ENCODE assay signal across 8 cellular contexts in the genomic region with DNA sequence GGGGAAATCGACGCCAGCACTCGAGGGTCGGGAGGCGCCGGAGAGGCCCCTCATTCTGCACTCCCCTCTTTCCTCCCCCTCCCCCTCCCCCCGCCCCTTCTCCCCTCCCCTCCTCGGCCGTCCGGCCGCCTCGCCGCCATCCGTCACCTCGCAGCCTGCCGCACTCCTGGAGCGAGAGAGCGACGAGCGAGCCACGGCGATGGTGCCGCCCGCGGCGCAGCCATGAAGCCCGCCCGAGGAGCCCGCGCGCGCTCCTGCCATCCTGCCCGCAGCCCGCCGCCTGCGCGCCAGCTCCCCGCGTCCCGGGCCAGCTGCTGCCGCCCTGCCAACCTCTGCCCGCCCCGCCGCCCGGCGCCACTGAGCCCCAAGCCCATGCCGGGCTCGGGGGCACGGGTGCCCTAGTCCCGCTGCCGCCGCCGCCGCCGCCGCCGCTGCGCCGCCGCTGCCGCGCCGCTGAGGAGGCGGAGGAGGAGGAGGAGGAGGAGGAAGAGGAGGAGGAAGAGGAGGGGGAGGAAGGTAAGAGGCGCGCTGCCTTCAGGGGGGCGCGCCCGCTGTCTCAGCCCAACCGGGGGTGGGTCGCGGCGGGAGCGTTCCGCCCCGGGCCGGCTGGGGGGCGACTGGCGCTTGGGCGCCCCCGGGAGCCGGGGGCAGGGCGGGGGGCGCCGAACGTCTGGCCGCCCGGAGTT. TPM values are rescaled to one million over a fixed set of nuclear protein-coding genes. Genes with fewer than 3 reads are reported as not detected.
A peak's percentile ranks its signal among the peaks of the same experiment; 100 is the strongest.
DNase-seq lines count a peak whose midpoint lies in the region; ATAC-seq and TF ChIP-seq lines count a peak whose summit lies in the region.

A gene (plus strand): TSS at position 163 of the 686 bp plus-strand sequence. CDS start 76,937 bp downstream, outside the sequence.

- intact Hi-C loops in activated naive CD4-positive, alpha-beta T cell treated with anti-CD3 and anti-CD28 coated beads for 36 hours (cut with micrococcal nuclease): loop anchor here (2.0 to 10.0 kb wide), 5 partner anchors 17 to 965 kb away; a partner anchor contains a TSS

- no peak within 1 kb of the TSS for H3K27ac ChIP-seq in upper lobe of left lung

- no peak for ATAC-seq in activated naive CD8-positive, alpha-beta T cell treated with anti-CD3 and anti-CD28 coated beads, Interleukin-2, amount 50 U/mL, for 24 hours
- ATAC-seq in upper lobe of left lung (ENCODE audit: low FRiP score in 2 of 2) (no peak), HG02885 (IDR thresholded peaks at IDR 0.05; ENCODE audit: poor library complexity, unreplicated experiment) (no peak), GM19328 (IDR thresholded peaks at IDR 0.05; ENCODE audit: unreplicated experiment) (no peak)

- DNase-seq in activated naive CD4-positive, alpha-beta T cell treated with anti-CD3 and anti-CD28 coated beads for 36 hours: no peak
- no peak for DNase-seq in activated naive CD4-positive, alpha-beta T cell treated with anti-CD3 and anti-CD28 coated beads, Interleukin-2, amount 50 U/mL, for 16 hours
- no peak for DNase-seq in activated naive CD8-positive, alpha-beta T cell treated with anti-CD3 and anti-CD28 coated beads, Interleukin-2, amount 50 U/mL, for 24 hours
- DNase-seq in left kidney (ENCODE audit: low read depth, low spot score) (peak; percentile 49), upper lobe of left lung (peak in 1 of 2 donors; percentile 70), NCI-H1694 treated with DMSO at 0.1 percent for 48 hours (lab: John Stamatoyannopoulos, UW) (no peak)

- peaks cover 0 to 24% (median 0%) of the 10 kb centered on the region in 4 donors for H3K4me1 ChIP-seq in upper lobe of left lung

- peaks cover 18% of the 10 kb centered on the region for H3K4me1 Mint-ChIP-seq in activated naive CD4-positive, alpha-beta T cell treated with anti-CD3 and anti-CD28 coated beads for 36 hours (ENCODE audit: low read depth)
- H3K4me1 Mint-ChIP-seq in activated naive CD8-positive, alpha-beta T cell treated with anti-CD3 and anti-CD28 coated beads, Interleukin-2, amount 50 U/mL, for 24 hours: peaks cover 18% of the 10 kb centered on the region

- peaks cover 0 to 20% (median 0%) of the 10 kb centered on the region in 4 donors for H3K27me3 ChIP-seq in upper lobe of left lung

- no peak for TF ChIP-seq EP300 in upper lobe of left lung (IDR thresholded peaks at IDR 0.05)

- no peaks in the 10 kb centered on the region for H3K36me3 Mint-ChIP-seq in activated naive CD4-positive, alpha-beta T cell treated with anti-CD3 and anti-CD28 coated beads for 36 hours (ENCODE audit: low read depth)
- H3K36me3 Mint-ChIP-seq in activated naive CD8-positive, alpha-beta T cell treated with anti-CD3 and anti-CD28 coated beads, Interleukin-2, amount 50 U/mL, for 24 hours (ENCODE audit: low read depth): no peaks in the 10 kb centered on the region

- H3K27me3 Mint-ChIP-seq in activated naive CD4-positive, alpha-beta T cell treated with anti-CD3 and anti-CD28 coated beads for 36 hours (ENCODE audit: low read depth): peaks cover 33% of the 10 kb centered on the region
- H3K27me3 Mint-ChIP-seq in activated naive CD8-positive, alpha-beta T cell treated with anti-CD3 and anti-CD28 coated beads, Interleukin-2, amount 50 U/mL, for 24 hours: peaks cover 32% of the 10 kb centered on the region

- peak within 1 kb of the TSS; percentile 52 for H3K4me3 Mint-ChIP-seq in activated naive CD4-positive, alpha-beta T cell treated with anti-CD3 and anti-CD28 coated beads for 36 hours
- H3K4me3 Mint-ChIP-seq in activated naive CD8-positive, alpha-beta T cell treated with anti-CD3 and anti-CD28 coated beads, Interleukin-2, amount 50 U/mL, for 24 hours: peak within 1 kb of the TSS; percentile 50

- no peak for TF ChIP-seq POLR2A in upper lobe of left lung (IDR thresholded peaks at IDR 0.05)

- no peaks in the 10 kb centered on the region for H3K36me3 ChIP-seq in upper lobe of left lung

- no peak within 1 kb of the TSS for H3K27ac Mint-ChIP-seq in activated naive CD4-positive, alpha-beta T cell treated with anti-CD3 and anti-CD28 coated beads for 36 hours
- H3K27ac Mint-ChIP-seq in activated naive CD8-positive, alpha-beta T cell treated with anti-CD3 and anti-CD28 coated beads, Interleukin-2, amount 50 U/mL, for 24 hours: no peak within 1 kb of the TSS

- TF ChIP-seq CTCF in upper lobe of left lung (IDR thresholded peaks at IDR 0.05): no peak

- H3K9me3 ChIP-seq in upper lobe of left lung: no peaks in the 10 kb centered on the region

- peak within 1 kb of the TSS in 3 of 4 donors; percentile 40 to 43 (median 41) for H3K4me3 ChIP-seq in upper lobe of left lung

- CTCF ChIA-PET in activated naive CD4-positive, alpha-beta T cell treated with anti-CD3 and anti-CD28 coated beads for 36 hours (lab: Charles Lee): no interaction called here

- WGBS in upper lobe of left lung, 2 donors: 0 to 21% methylated on average over 2 to 16 of the region's 88 CpGs

- no peaks in the 10 kb centered on the region for H3K9me3 Mint-ChIP-seq in activated naive CD4-positive, alpha-beta T cell treated with anti-CD3 and anti-CD28 coated beads for 36 hours
- no peaks in the 10 kb centered on the region for H3K9me3 Mint-ChIP-seq in activated naive CD8-positive, alpha-beta T cell treated with anti-CD3 and anti-CD28 coated beads, Interleukin-2, amount 50 U/mL, for 24 hours

RNA-seq across cellular contexts. Expression of the gene that starts here (rescaled TPM):
- total RNA-seq in activated naive CD4-positive, alpha-beta T cell treated with anti-CD3 and anti-CD28 coated beads for 36 hours: not detected
- under 1 TPM; under 0.01 to 0.89 (median 0.28) TPM for total RNA-seq in upper lobe of left lung
